Comparison of ENCODE assay signal across 25 cellular contexts in the genomic region with DNA sequence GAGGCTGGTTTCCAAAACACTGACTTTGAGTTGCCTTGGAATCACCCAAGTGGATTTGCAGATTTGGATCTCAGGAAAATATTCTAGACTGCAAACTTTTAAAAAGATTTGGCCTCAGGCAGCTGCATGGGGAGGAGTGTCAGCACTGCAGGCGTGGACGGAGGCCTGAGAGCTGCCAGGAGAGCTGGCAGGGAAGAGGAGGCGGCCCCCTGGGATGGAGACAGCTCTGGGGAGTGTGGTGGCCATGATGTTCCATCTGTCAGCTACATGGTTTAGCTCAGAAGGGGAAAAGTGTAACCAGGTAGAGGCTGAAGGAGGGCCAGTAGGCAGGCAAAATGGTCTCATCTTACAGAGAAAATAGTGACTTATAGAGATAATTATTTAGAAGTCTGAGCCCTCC.
DNase-seq lines count a peak whose midpoint lies in the region; ATAC-seq and TF ChIP-seq lines count a peak whose summit lies in the region.
"Had no signal": no experiment of that assay in that cellular context is flagged by ENCODE, and none has a peak within 500 bp of the region (broad histone marks: within the 10 kb centered on the region; RNA-seq: fewer than 3 reads in every experiment).

No MANE protein-coding gene starts in this region.

- H3K27me3 ChIP-seq in thymus (ENCODE audit: control insufficient read depth, insufficient read depth): no peaks in the 10 kb centered on the region
- H3K27me3 ChIP-seq: BLaER1 had no signal

- H3K4me1 Mint-ChIP-seq in chondrocyte (ENCODE audit: low read depth): peaks cover 26% of the 10 kb centered on the region

- ATAC-seq in activated naive CD4-positive, alpha-beta T cell treated with anti-CD3 and anti-CD28 coated beads, Interleukin-2, amount 50 U/mL, for 72 hours: no peak
- no peak for ATAC-seq in GM21737 (IDR thresholded peaks at IDR 0.05; ENCODE audit: unreplicated experiment)
- ATAC-seq: K562, PC-3 had no signal

- DNase-seq in activated naive CD4-positive, alpha-beta T cell treated with anti-CD3 and anti-CD28 coated beads, Interleukin-2, amount 50 U/mL, for 72 hours (ENCODE audit: low spot score in 2 of 2): no peak
- no peak for DNase-seq in activated naive CD4-positive, alpha-beta T cell treated with anti-CD3 and anti-CD28 coated beads, Interleukin-2, amount 50 U/mL, for 16 hours
- DNase-seq in M059J (ENCODE audit: low read depth): peak; percentile 19
- no peak for DNase-seq in chondrocyte (ENCODE audit: low spot score)
- no peak for DNase-seq in dermis blood vessel endothelial cell
- DNase-seq: CD4-positive, CD25-positive, alpha-beta regulatory T cell; DMS79 treated with DMSO at 0.1 percent for 48 hours; GM23248; H7; Kasumi-1; MV-4-11; NCI-H1105 treated with DMSO at 0.1 percent for 48 hours; NCI-H146; NCI-H1930; NCI-H2107; NCI-H446 treated with DMSO at 0.1 percent for 48 hours; NCI-H526; NCI-H82; NK-92 treated with Interleukin-12 subunit alpha and Interleukin-12 subunit beta, amount 100 ng/mL, for 24 hours; PC-3; Right ventricle myocardium superior had no signal

- H3K4me1 ChIP-seq in thymus (ENCODE audit: control insufficient read depth, insufficient read depth, low read length): no peaks in the 10 kb centered on the region
- H3K4me1 ChIP-seq: BLaER1 had no signal

- peaks cover 42% of the 10 kb centered on the region for H3K36me3 ChIP-seq in thymus (ENCODE audit: control insufficient read depth, insufficient read depth)

- H3K27ac ChIP-seq in thymus (ENCODE audit: low read depth): peak overlapping the region; percentile 59
- H3K27ac ChIP-seq: BLaER1, GM23248 had no signal

- peaks cover 0 to 15% of the 10 kb centered on the region in 2 donors for H3K36me3 Mint-ChIP-seq in activated naive CD4-positive, alpha-beta T cell treated with anti-CD3 and anti-CD28 coated beads, Interleukin-2, amount 50 U/mL, for 72 hours
- H3K36me3 Mint-ChIP-seq in chondrocyte (ENCODE audit: low read depth): peaks cover 46% of the 10 kb centered on the region

- no peaks in the 10 kb centered on the region for H3K9me3 ChIP-seq in thymus (ENCODE audit: control insufficient read depth)
- H3K9me3 ChIP-seq: BLaER1 had no signal

- no peak overlapping the region for H3K4me3 ChIP-seq in thymus (ENCODE audit: low read length)
- H3K4me3 ChIP-seq: BLaER1, GM23248, K562 had no signal

- no peaks in the 10 kb centered on the region for H3K27me3 Mint-ChIP-seq in chondrocyte (ENCODE audit: low read depth)
- H3K27me3 Mint-ChIP-seq: CD4-positive, CD25-positive, alpha-beta regulatory T cell had no signal

- WGBS in thymus: 94% methylated on average over 3 of the region's 3 CpGs

- H3K9me3 Mint-ChIP-seq in activated naive CD4-positive, alpha-beta T cell treated with anti-CD3 and anti-CD28 coated beads, Interleukin-2, amount 50 U/mL, for 72 hours: no peaks in the 10 kb centered on the region
- no peaks in the 10 kb centered on the region for H3K9me3 Mint-ChIP-seq in chondrocyte (ENCODE audit: low read depth)
- H3K9me3 Mint-ChIP-seq: CD4-positive, CD25-positive, alpha-beta regulatory T cell had no signal

- H3K27ac Mint-ChIP-seq in activated naive CD4-positive, alpha-beta T cell treated with anti-CD3 and anti-CD28 coated beads, Interleukin-2, amount 50 U/mL, for 72 hours: peak overlapping the region; percentile 59 to 73
- peak overlapping the region; percentile 27 for H3K27ac Mint-ChIP-seq in chondrocyte (ENCODE audit: unreplicated experiment)
- H3K27ac Mint-ChIP-seq: CD4-positive, CD25-positive, alpha-beta regulatory T cell had no signal

- no peak overlapping the region for H3K4me3 Mint-ChIP-seq in chondrocyte (ENCODE audit: unreplicated experiment)
- H3K4me3 Mint-ChIP-seq: CD4-positive, CD25-positive, alpha-beta regulatory T cell had no signal

- TF ChIP-seq CTCF in chondrocyte (IDR thresholded peaks at IDR 0.05): no peak
